8 cellular contexts compared by ENCODE assay signal in genomic region chr5:57298295-57298984, GRCh38.
DNase-seq lines count a peak whose midpoint lies in the region; ATAC-seq and TF ChIP-seq lines count a peak whose summit lies in the region.

No MANE protein-coding gene starts in this region.

- peak overlapping the region; percentile 76 for H4K91ac ChIP-seq in mesenchymal stem cell (ENCODE audit: low read length)

- H3K27me3 ChIP-seq in AG04450 (ENCODE audit: control insufficient read depth, insufficient read depth, low read length) (no peaks in the 10 kb centered on the region), mesenchymal stem cell (ENCODE audit: control insufficient read depth in 1 of 2, insufficient read depth in 1 of 2, low read length in 2 of 2) (no peaks in the 10 kb centered on the region)

- no peak overlapping the region for H3K4ac ChIP-seq in mesenchymal stem cell (ENCODE audit: low read depth in 1 of 2, low read length in 2 of 2)

- no peak overlapping the region for H3K14ac ChIP-seq in mesenchymal stem cell (ENCODE audit: low read length in 2 of 2)

- H3K36me3 ChIP-seq in mesenchymal stem cell (ENCODE audit: control insufficient read depth in 1 of 2, insufficient read depth in 2 of 2, low read depth in 1 of 2, low read length in 2 of 2), result no peaks in the 10 kb centered on the region

- intact Hi-C loops in activated CD4-positive, alpha-beta memory T cell treated with anti-CD3 and anti-CD28 coated beads for 36 hours (cut with micrococcal nuclease), result loop anchor here (2.0 to 5.0 kb wide), 3 partner anchors 134 to 480 kb away; no protein-coding TSS in a partner anchor

- H3K27ac Mint-ChIP-seq in activated CD4-positive, alpha-beta memory T cell treated with anti-CD3 and anti-CD28 coated beads for 36 hours, result peak overlapping the region; percentile 54

- H2BK15ac ChIP-seq in mesenchymal stem cell (ENCODE audit: low read depth, poor library complexity, severe bottlenecking), result peak overlapping the region; percentile 12

- H3K4me1 ChIP-seq in mesenchymal stem cell (ENCODE audit: control insufficient read depth, insufficient read depth, low read depth, low read length), result peaks cover 3% of the 10 kb centered on the region

- H3K79me1 ChIP-seq in mesenchymal stem cell (replicated peaks; ENCODE audit: low read length, poor library complexity, severe bottlenecking), result no peaks in the 10 kb centered on the region

- POLR2A ChIA-PET in AG04450 (lab: Yijun Ruan, JAX), result interaction anchor here (1.8 kb wide), 1 partner anchor 1162 kb away, joined by 9 read pairs; the partner anchor contains the start of gene PLK2
- POLR2A ChIA-PET in activated CD4-positive, alpha-beta memory T cell treated with anti-CD3 and anti-CD28 coated beads for 36 hours (lab: Charles Lee), result interaction anchor here (1.0 kb wide), 1 partner anchor 84 kb away, joined by 4 read pairs; no protein-coding TSS in a partner anchor

- peak overlapping the region; percentile 74 for H4K8ac ChIP-seq in mesenchymal stem cell (ENCODE audit: low read length)

- no peaks in the 10 kb centered on the region for H3K27me3 Mint-ChIP-seq in activated CD4-positive, alpha-beta memory T cell treated with anti-CD3 and anti-CD28 coated beads for 36 hours

- H3K4me2 ChIP-seq in mesenchymal stem cell (ENCODE audit: low read length, poor library complexity, severe bottlenecking), result no peak overlapping the region

- H3K9ac ChIP-seq in mesenchymal stem cell (ENCODE audit: low read length), result peak overlapping the region; percentile 58

- no peak overlapping the region for H3K4me3 ChIP-seq in AG04450 (ENCODE audit: low read depth, low read length)
- no peak overlapping the region for H3K4me3 ChIP-seq in mesenchymal stem cell (ENCODE audit: insufficient read depth in 1 of 2, low read depth in 1 of 2, low read length in 2 of 2)

- H3K9me3 ChIP-seq in AG04450 (ENCODE audit: control insufficient read depth, insufficient read depth, low read length), result no peaks in the 10 kb centered on the region
- no peaks in the 10 kb centered on the region for H3K9me3 ChIP-seq in mesenchymal stem cell (ENCODE audit: control insufficient read depth, low read length)

- peak; percentile 73 for DNase-seq in AG04450 (ENCODE audit: low read depth, low spot score)
- DNase-seq in NCI-H82 (lab: John Stamatoyannopoulos, UW), result peak; percentile 90
- DNase-seq in activated CD4-positive, alpha-beta memory T cell treated with anti-CD3 and anti-CD28 coated beads for 36 hours, result peak; percentile 86
- peak; percentile 88 for DNase-seq in effector CD4-positive, alpha-beta T cell
- peak; percentile 86 for DNase-seq in mesenchymal stem cell
- peak; percentile 81 for DNase-seq in stimulated activated CD8-positive, alpha-beta memory T cell treated with anti-CD3 and anti-CD28 coated beads, Interleukin-15, amount 100 ng/mL, for 1 hour (ENCODE audit: low read depth)

- H3K23ac ChIP-seq in mesenchymal stem cell (ENCODE audit: low read length in 2 of 2), result no peak overlapping the region

- peak overlapping the region; percentile 27 to 95 for H2BK12ac ChIP-seq in mesenchymal stem cell (ENCODE audit: low read length in 2 of 2)

- ATAC-seq in GM18868 (IDR thresholded peaks at IDR 0.05; ENCODE audit: unreplicated experiment) (peak; percentile 65), HG03442 (IDR thresholded peaks at IDR 0.05; ENCODE audit: unreplicated experiment) (peak; percentile 51)

- H2BK120ac ChIP-seq in mesenchymal stem cell (ENCODE audit: low read depth, low read length), result no peak overlapping the region

- peak overlapping the region; percentile 50 for H2AK5ac ChIP-seq in mesenchymal stem cell (ENCODE audit: low read length, severe bottlenecking)

- no peak overlapping the region for H2AFZ ChIP-seq in mesenchymal stem cell (ENCODE audit: low read depth, low read length)

- H3K4me1 Mint-ChIP-seq in activated CD4-positive, alpha-beta memory T cell treated with anti-CD3 and anti-CD28 coated beads for 36 hours (ENCODE audit: low read depth), result peaks cover 39% of the 10 kb centered on the region

- H3K27ac ChIP-seq in AG04450 (ENCODE audit: low read depth, low read length) (no peak overlapping the region), mesenchymal stem cell (ENCODE audit: low read length, poor library complexity, severe bottlenecking) (no peak overlapping the region)

- no peaks in the 10 kb centered on the region for H3K9me3 Mint-ChIP-seq in activated CD4-positive, alpha-beta memory T cell treated with anti-CD3 and anti-CD28 coated beads for 36 hours

- CTCF ChIA-PET in AG04450 (lab: Charles Lee), result interaction anchor here (0.6 to 4.8 kb wide), 66 partner anchors 12 to 1552 kb away, joined by 3 to 123 read pairs (median 4); partner anchors contain the start of gene PLK2
- CTCF ChIA-PET in activated CD4-positive, alpha-beta memory T cell treated with anti-CD3 and anti-CD28 coated beads for 36 hours (lab: Charles Lee), result interaction anchor here (0.6 to 4.8 kb wide), 31 partner anchors 9 to 1554 kb away, joined by 3 to 128 read pairs (median 4); partner anchors contain the start of gene PLK2

- WGBS in mesenchymal stem cell, result 22% methylated on average over 4 of the region's 6 CpGs

- peak overlapping the region; percentile 43 for H3K4me3 Mint-ChIP-seq in activated CD4-positive, alpha-beta memory T cell treated with anti-CD3 and anti-CD28 coated beads for 36 hours

- H3K36me3 Mint-ChIP-seq in activated CD4-positive, alpha-beta memory T cell treated with anti-CD3 and anti-CD28 coated beads for 36 hours, result no peaks in the 10 kb centered on the region

- TF ChIP-seq CTCF in AG04450 (IDR thresholded peaks at IDR 0.05; ENCODE audit: low read depth, low read length), result peak; percentile 88

- no peak overlapping the region for H2BK5ac ChIP-seq in mesenchymal stem cell (ENCODE audit: low read depth, low read length, poor library complexity, severe bottlenecking)

- peak overlapping the region; percentile 7 to 37 for H3K18ac ChIP-seq in mesenchymal stem cell (ENCODE audit: low read depth in 1 of 2, low read length in 2 of 2)
